In the genomic region with DNA sequence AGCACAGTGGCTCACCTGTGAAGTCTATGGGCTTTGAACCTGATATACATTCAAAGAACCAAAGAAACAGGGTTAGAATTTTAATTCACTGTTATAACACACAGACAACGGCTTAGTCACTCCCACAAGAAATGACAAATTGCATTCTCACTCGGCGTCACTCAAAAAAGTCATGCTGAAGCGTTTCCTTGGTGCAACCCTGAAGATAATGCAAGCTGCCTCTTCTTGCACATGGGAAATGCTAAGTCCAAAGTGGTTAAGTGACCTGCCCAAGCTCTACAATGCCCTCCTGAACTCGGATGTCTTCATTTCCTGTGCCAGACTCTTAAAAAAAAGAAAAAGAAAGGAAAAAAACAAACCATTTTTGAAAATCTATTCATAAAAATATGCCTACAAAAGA, we compare ENCODE assay signal across 21 cellular contexts. TPM values are rescaled to one million over a fixed set of nuclear protein-coding genes. Genes with fewer than 3 reads are reported as not detected.
DNase-seq lines count a peak whose midpoint lies in the region; ATAC-seq and TF ChIP-seq lines count a peak whose summit lies in the region.
"Had no signal": no experiment of that assay in that cellular context is flagged by ENCODE, and none has a peak within 500 bp of the region (broad histone marks: within the 10 kb centered on the region; RNA-seq: fewer than 3 reads in every experiment).

No MANE protein-coding gene starts in this region.

- no peaks in the 10 kb centered on the region for H3K27me3 Mint-ChIP-seq in progenitor cell of endocrine pancreas

- H3K36me3 ChIP-seq in suprapubic skin, result no peaks in the 10 kb centered on the region
- H3K36me3 ChIP-seq: WERI-Rb-1 had no signal

- intact Hi-C loops in posterior vena cava (cut with DNase I), result no loop called here

- H3K9me3 ChIP-seq in suprapubic skin, result no peaks in the 10 kb centered on the region

- H3K27ac ChIP-seq in epithelial cell of prostate (peak overlapping the region; percentile 23), suprapubic skin (no peak overlapping the region)
- H3K27ac ChIP-seq: parathyroid adenoma, WERI-Rb-1 had no signal

- no peak overlapping the region for H3K4me3 ChIP-seq in suprapubic skin

- no peak overlapping the region for H3K4me3 Mint-ChIP-seq in progenitor cell of endocrine pancreas (ENCODE audit: low read depth)
- H3K4me3 Mint-ChIP-seq: activated CD4-positive, alpha-beta memory T cell treated with anti-CD3 and anti-CD28 coated beads, Interleukin-2, amount 10 ng/mL, durations not matched to agents 7 days and 5 days; activated naive CD4-positive, alpha-beta T cell treated with anti-CD3 and anti-CD28 coated beads, Interleukin-2, amount 50 U/mL, for 24 hours had no signal

- TF ChIP-seq POLR2A in suprapubic skin (IDR thresholded peaks at IDR 0.05), result no peak

- H3K36me3 Mint-ChIP-seq in progenitor cell of endocrine pancreas (ENCODE audit: insufficient read depth), result peaks cover 5% of the 10 kb centered on the region
- H3K36me3 Mint-ChIP-seq in activated naive CD4-positive, alpha-beta T cell treated with anti-CD3 and anti-CD28 coated beads, Interleukin-2, amount 50 U/mL, for 72 hours, result no peaks in the 10 kb centered on the region
- H3K36me3 Mint-ChIP-seq: activated naive CD4-positive, alpha-beta T cell treated with anti-CD3 and anti-CD28 coated beads, Interleukin-2, amount 50 U/mL, for 24 hours had no signal

- H3K4me1 ChIP-seq in suprapubic skin, result peaks cover 54% of the 10 kb centered on the region
- H3K4me1 ChIP-seq: parathyroid adenoma had no signal

- ATAC-seq in activated naive CD4-positive, alpha-beta T cell treated with anti-CD3 and anti-CD28 coated beads, Interleukin-2, amount 50 U/mL, for 72 hours, result no peak

- peak; percentile 87 for DNase-seq in M059J (ENCODE audit: low read depth)
- DNase-seq in SKM-1 (lab: John Stamatoyannopoulos, UW; ENCODE audit: unreplicated experiment), result peak; percentile 42
- DNase-seq in epithelial cell of prostate (ENCODE audit: low read depth, low spot score), result no peak
- DNase-seq in progenitor cell of endocrine pancreas (ENCODE audit: low spot score, unreplicated experiment), result no peak
- DNase-seq in posterior vena cava (ENCODE audit: low spot score), result no peak
- no peak for DNase-seq in activated naive CD4-positive, alpha-beta T cell treated with anti-CD3 and anti-CD28 coated beads, Interleukin-2, amount 50 U/mL, for 72 hours (ENCODE audit: low spot score in 2 of 2)
- no peak for DNase-seq in suprapubic skin (ENCODE audit: low spot score in 2 of 2)
- DNase-seq: activated CD4-positive, alpha-beta memory T cell treated with anti-CD3 and anti-CD28 coated beads, Interleukin-2, amount 10 ng/mL, durations not matched to agents 7 days and 5 days; activated T-cell treated with anti-CD3 and anti-CD28 coated beads, Interleukin-2, amount 50 U/mL, for 48 hours; AML-193; COR-L47; GOT3; KG1; NCI-H1417; NCI-H748 treated with DMSO at 0.1 percent for 48 hours; small intestine; stimulated activated CD4-positive, alpha-beta T cell treated with anti-CD3 and anti-CD28 coated beads, Interleukin-4, amount 100 ng/mL, for 4 hours; stimulated activated CD8-positive, alpha-beta memory T cell treated with anti-CD3 and anti-CD28 coated beads, Interleukin-4, amount 100 ng/mL, for 48 hours; WERI-Rb-1 had no signal

- WGBS in suprapubic skin, result 37% methylated on average over 5 of the region's 5 CpGs

- H3K27ac Mint-ChIP-seq in progenitor cell of endocrine pancreas, result peak overlapping the region; percentile 22
- H3K27ac Mint-ChIP-seq in activated naive CD4-positive, alpha-beta T cell treated with anti-CD3 and anti-CD28 coated beads, Interleukin-2, amount 50 U/mL, for 72 hours, result no peak overlapping the region
- H3K27ac Mint-ChIP-seq: activated CD4-positive, alpha-beta memory T cell treated with anti-CD3 and anti-CD28 coated beads, Interleukin-2, amount 10 ng/mL, durations not matched to agents 7 days and 5 days; activated naive CD4-positive, alpha-beta T cell treated with anti-CD3 and anti-CD28 coated beads, Interleukin-2, amount 50 U/mL, for 24 hours had no signal

- peaks cover 68% of the 10 kb centered on the region for H3K4me1 Mint-ChIP-seq in progenitor cell of endocrine pancreas (ENCODE audit: low read depth)
- H3K4me1 Mint-ChIP-seq: activated CD4-positive, alpha-beta memory T cell treated with anti-CD3 and anti-CD28 coated beads, Interleukin-2, amount 10 ng/mL, durations not matched to agents 7 days and 5 days; activated naive CD4-positive, alpha-beta T cell treated with anti-CD3 and anti-CD28 coated beads, Interleukin-2, amount 50 U/mL, for 24 hours had no signal

- H3K27me3 ChIP-seq in suprapubic skin, result no peaks in the 10 kb centered on the region

- H3K9me3 Mint-ChIP-seq in progenitor cell of endocrine pancreas (ENCODE audit: low read depth), result no peaks in the 10 kb centered on the region
- H3K9me3 Mint-ChIP-seq in activated naive CD4-positive, alpha-beta T cell treated with anti-CD3 and anti-CD28 coated beads, Interleukin-2, amount 50 U/mL, for 72 hours, result no peaks in the 10 kb centered on the region
- H3K9me3 Mint-ChIP-seq: activated CD4-positive, alpha-beta memory T cell treated with anti-CD3 and anti-CD28 coated beads, Interleukin-2, amount 10 ng/mL, durations not matched to agents 7 days and 5 days; activated naive CD4-positive, alpha-beta T cell treated with anti-CD3 and anti-CD28 coated beads, Interleukin-2, amount 50 U/mL, for 24 hours had no signal

- no peak for TF ChIP-seq CTCF in progenitor cell of endocrine pancreas (IDR thresholded peaks at IDR 0.05; ENCODE audit: unreplicated experiment)
- no peak for TF ChIP-seq CTCF in suprapubic skin (IDR thresholded peaks at IDR 0.05)

- no peak for TF ChIP-seq EP300 in suprapubic skin (IDR thresholded peaks at IDR 0.05)

RNA-seq across cellular contexts. Expression of a gene that starts 10.0 kb away (rescaled TPM):
- total RNA-seq in M059J (2014; rRNA removed; shearing (Covaris generic)), result 28.0 and 45.2 TPM in 2 replicates
- total RNA-seq in progenitor cell of endocrine pancreas (138 and 154 TPM in 2 replicates), posterior vena cava (10 to 100 TPM; 10.8 to 15.4 TPM), suprapubic skin (100 to 1,000 TPM in 1 of 4 donors, 10 to 100 TPM in 3; 54.7 to 143 (median 66.4) TPM)
- total RNA-seq in activated naive CD4-positive, alpha-beta T cell treated with anti-CD3 and anti-CD28 coated beads, Interleukin-2, amount 50 U/mL, for 72 hours, result under 1 TPM; 0.08 to 0.27 TPM

RNA-seq across cellular contexts. Expression of a gene that starts 44.0 kb away (rescaled TPM):
- 57.9 and 68.4 TPM in 2 replicates for total RNA-seq in M059J (2014; rRNA removed; shearing (Covaris generic))
- total RNA-seq in progenitor cell of endocrine pancreas (36.5 and 38.2 TPM in 2 replicates), posterior vena cava (10 to 100 TPM; 33.6 to 37.1 TPM), suprapubic skin (10 to 100 TPM; 31.7 to 45.5 (median 42.6) TPM)
- total RNA-seq in activated naive CD4-positive, alpha-beta T cell treated with anti-CD3 and anti-CD28 coated beads, Interleukin-2, amount 50 U/mL, for 72 hours, result 10 to 100 TPM; 20.4 to 22.2 TPM

Comparison
In these comparisons a context has a peak if more than half of its experiments do, and no peak if none do; other contexts are left out.
1. DNase-seq: peak in M059J (single experiment) and SKM-1 (single experiment); none in epithelial cell of prostate (single experiment), progenitor cell of endocrine pancreas (single experiment), posterior vena cava (single experiment), activated naive CD4-positive, alpha-beta T cell treated with anti-CD3 and anti-CD28 coated beads, Interleukin-2, amount 50 U/mL, for 72 hours (0 of 2) and suprapubic skin (0 of 2).
2. RNA of a gene that starts 10.0 kb away (total RNA-seq): 138 to 154 TPM in progenitor cell of endocrine pancreas, 54.7 to 143 TPM in suprapubic skin, 28.0 to 45.2 TPM in M059J and 10.8 to 15.4 TPM in posterior vena cava; 0.08 to 0.27 TPM in activated naive CD4-positive, alpha-beta T cell treated with anti-CD3 and anti-CD28 coated beads, Interleukin-2, amount 50 U/mL, for 72 hours; every median in the first group is over 4 times any median in the second.